ENCODE assay signal across 16 cellular contexts in the genomic region with DNA sequence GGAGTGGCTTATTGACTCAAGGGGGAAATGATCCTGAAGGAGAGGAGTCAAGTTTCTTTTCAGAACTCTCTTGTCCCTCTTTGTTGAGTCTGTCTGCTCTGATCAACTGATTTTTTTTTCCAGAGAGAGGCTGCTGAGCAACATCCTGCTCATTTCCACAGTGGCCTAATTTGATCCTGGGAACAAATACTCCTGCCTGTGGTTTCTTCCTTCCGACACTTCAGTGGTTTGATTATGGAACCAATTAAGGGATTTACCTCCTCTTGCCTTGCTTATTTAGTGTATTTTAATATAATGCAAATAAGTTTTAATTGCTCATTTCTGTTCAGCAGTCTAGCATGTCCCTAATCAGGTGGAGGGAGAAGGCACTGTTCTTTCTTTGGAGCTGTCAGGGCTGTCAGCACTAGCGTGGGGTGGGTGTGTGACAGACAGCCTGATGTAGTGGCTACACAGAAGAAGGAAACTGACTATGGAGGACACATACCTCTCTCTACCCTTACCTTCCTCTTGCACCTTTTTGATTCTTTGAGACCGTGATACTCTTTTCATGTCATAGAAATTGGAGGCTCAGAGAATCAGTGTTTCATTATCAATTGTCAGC.
A peak's percentile ranks its signal among the peaks of the same experiment; 100 is the strongest.
DNase-seq lines count a peak whose midpoint lies in the region; ATAC-seq, FAIRE-seq and TF ChIP-seq lines count a peak whose summit lies in the region.
"Had no signal": no experiment of that assay in that cellular context is flagged by ENCODE, and none has a peak within 500 bp of the region (broad histone marks: within the 10 kb centered on the region; RNA-seq: fewer than 3 reads in every experiment).

No MANE protein-coding gene starts in this region.

- dilution Hi-C loops in endothelial cell of umbilical vein (cut with MboI; ENCODE audit: extremely low pct_ligation_motif_present, low sequenced_read_pairs) = no loop called here

- no peak overlapping the region for H3K4me3 ChIP-seq in right atrium auricular region
- no peak overlapping the region for H3K4me3 ChIP-seq in Loucy (ENCODE audit: low read length, poor library complexity, severe bottlenecking)
- H3K4me3 ChIP-seq in endothelial cell of umbilical vein (replicated peaks in 1 of 3; ENCODE audit: insufficient read depth in 1 of 3, low read depth in 1 of 3, low read length in 3 of 3) = no peak overlapping the region

- peaks cover 3% of the 10 kb centered on the region; the same call in 1 of the 2 replicates for H3F3A ChIP-seq in Loucy (ENCODE audit: low read depth)

- H3K9me1 ChIP-seq in endothelial cell of umbilical vein (replicated peaks; ENCODE audit: control insufficient read depth, extremely low read depth, insufficient read depth, low read length) = no peaks in the 10 kb centered on the region

- DNase-seq in Right ventricle myocardium inferior (ENCODE audit: missing footprints) (no peak), right atrium auricular region (ENCODE audit: low spot score) (no peak), endothelial cell of umbilical vein (ENCODE audit: low read depth, low spot score) (peak; percentile 49), retina (peak; percentile 58), 8988T (no peak), C1 segment of cervical spinal cord (lab: John Stamatoyannopoulos, UW) (no peak)
- DNase-seq: Kasumi-1, NCI-H187 treated with DMSO at 0.1 percent for 48 hours, NCI-H2171, NCI-H748 treated with DMSO at 0.1 percent for 48 hours, RPMI8226 had no signal

- TF ChIP-seq CTCF in right atrium auricular region (IDR thresholded peaks at IDR 0.05) (no peak), Loucy (conservative IDR thresholded peaks at IDR 0.05; ENCODE audit: low read length) (no peak), endothelial cell of umbilical vein (IDR thresholded peaks at IDR 0.05; ENCODE audit: extremely low read depth in 1 of 2, insufficient read depth in 1 of 2, low read depth in 1 of 2, low read length in 2 of 2) (no peak)

- TF ChIP-seq POLR2A in endothelial cell of umbilical vein (IDR thresholded peaks at IDR 0.05; ENCODE audit: low read depth, low read length) = no peak

- intact Hi-C loops in Right ventricle myocardium inferior (cut with DNase I) = loop anchor here (10.0 kb wide), 1 partner anchor 660 kb away; no protein-coding TSS in a partner anchor
- intact Hi-C loops in endothelial cell of umbilical vein (cut with micrococcal nuclease) = loop anchor here (5.0 to 10.0 kb wide), 2 partner anchors 732 to 950 kb away; a partner anchor contains a TSS

- H4K20me1 ChIP-seq in Loucy (ENCODE audit: insufficient read depth, low read length, poor library complexity, severe bottlenecking) (no peaks in the 10 kb centered on the region), endothelial cell of umbilical vein (replicated peaks; ENCODE audit: control insufficient read depth, extremely low read depth, insufficient read depth, low read length) (no peaks in the 10 kb centered on the region)

- CTCF ChIA-PET in endothelial cell of umbilical vein (lab: Charles Lee) = interaction anchor here (0.6 to 10.2 kb wide), 4 partner anchors 16 to 589 kb away, joined by 3 to 413 read pairs (median 3); no protein-coding TSS in a partner anchor

- H3K9me3 ChIP-seq in right atrium auricular region (no peaks in the 10 kb centered on the region), Loucy (ENCODE audit: insufficient read depth, low read depth, low read length) (no peaks in the 10 kb centered on the region), endothelial cell of umbilical vein (replicated peaks; ENCODE audit: control insufficient read depth, insufficient read depth, low read length) (no peaks in the 10 kb centered on the region)

- H3K36me3 ChIP-seq in right atrium auricular region = no peaks in the 10 kb centered on the region
- no peaks in the 10 kb centered on the region for H3K36me3 ChIP-seq in Loucy (ENCODE audit: insufficient read depth, low read length)
- no peaks in the 10 kb centered on the region for H3K36me3 ChIP-seq in endothelial cell of umbilical vein (ENCODE audit: control insufficient read depth in 2 of 2, extremely low read depth in 1 of 2, insufficient read depth in 2 of 2, low read length in 2 of 2)

- FAIRE-seq in endothelial cell of umbilical vein (lab: Jason Lieb, UNC) = peak; percentile 37
- FAIRE-seq: GM12892, H54 had no signal

- ATAC-seq in Right ventricle myocardium inferior (peak; percentile 72), HG02759 (IDR thresholded peaks at IDR 0.05; ENCODE audit: unreplicated experiment) (no peak)

- H3K9me2 ChIP-seq in Loucy (replicated peaks; ENCODE audit: low read depth, low read length) = no peaks in the 10 kb centered on the region

- peak overlapping the region in 1 of 2 donors; percentile 54 for H3K27ac ChIP-seq in right atrium auricular region
- H3K27ac ChIP-seq in endothelial cell of umbilical vein (ENCODE audit: insufficient read depth, low read depth, low read length) = peak overlapping the region; percentile 85
- H3K27ac ChIP-seq: 22Rv1 had no signal

- peaks cover 0 to 3% of the 10 kb centered on the region in 2 donors for H3K4me1 ChIP-seq in right atrium auricular region
- peaks cover 55% of the 10 kb centered on the region for H3K4me1 ChIP-seq in Loucy (ENCODE audit: insufficient read depth, low read length, poor library complexity, severe bottlenecking)
- H3K4me1 ChIP-seq in endothelial cell of umbilical vein (ENCODE audit: control insufficient read depth, extremely low read depth, insufficient read depth, low read length) = peaks cover 50% of the 10 kb centered on the region

- BruUV-seq in endothelial cell of umbilical vein (replicated peaks; lab: Mats Ljungman, UMichigan) = TSS peak; percentile 51

- H3K9ac ChIP-seq in Loucy (ENCODE audit: low read depth, low read length, poor library complexity, severe bottlenecking) = no peak overlapping the region
- H3K9ac ChIP-seq in endothelial cell of umbilical vein (replicated peaks; ENCODE audit: extremely low read depth, insufficient read depth, low read length) = peak overlapping the region; percentile 53

- H2AFZ ChIP-seq in Loucy (ENCODE audit: low read length) = 0 out of 2 replicates have a peak overlapping the region, but pooled peaks have one; percentile 10
- H2AFZ ChIP-seq in endothelial cell of umbilical vein (ENCODE audit: low read depth, low read length) = no peak overlapping the region

- POLR2A ChIA-PET in endothelial cell of umbilical vein (lab: Charles Lee) = no interaction called here

- no peaks in the 10 kb centered on the region for H3K27me3 ChIP-seq in right atrium auricular region
- H3K27me3 ChIP-seq in Loucy (ENCODE audit: insufficient read depth, low read length, poor library complexity, severe bottlenecking) = no peaks in the 10 kb centered on the region
- H3K27me3 ChIP-seq in endothelial cell of umbilical vein (ENCODE audit: control insufficient read depth in 2 of 2, insufficient read depth in 2 of 2, low read length in 2 of 2) = no peaks in the 10 kb centered on the region

- H3K4me2 ChIP-seq in Loucy (ENCODE audit: low read depth, low read length, poor library complexity, severe bottlenecking) (no peak overlapping the region), endothelial cell of umbilical vein (ENCODE audit: insufficient read depth, low read length) (peak overlapping the region; percentile 63)

- H3K79me2 ChIP-seq in Loucy (ENCODE audit: insufficient read depth, low read length) (no peaks in the 10 kb centered on the region), endothelial cell of umbilical vein (ENCODE audit: control insufficient read depth, insufficient read depth, low read length) (no peaks in the 10 kb centered on the region)

TF ChIP-seq in endothelial cell of umbilical vein, 7 proteins besides CTCF, POLR2A, EP300 and RAD21:
- TF ChIP-seq FOS (IDR thresholded peaks at IDR 0.05; ENCODE audit: borderline replicate concordance, insufficient read depth, low read length) (peak; percentile 22), JUN (IDR thresholded peaks at IDR 0.05; ENCODE audit: borderline replicate concordance, insufficient read depth, insufficient read length, low read depth) (no peak)

Comparison
In these comparisons a context has a peak if more than half of its experiments do, and no peak if none do; other contexts are left out.
1. DNase-seq: peak in endothelial cell of umbilical vein (single experiment) and retina (single experiment); none in Right ventricle myocardium inferior (single experiment), right atrium auricular region (single experiment), 8988T (single experiment) and C1 segment of cervical spinal cord (0 of 14).